Comparison of ENCODE assay signal across 16 cellular contexts in the genomic region with DNA sequence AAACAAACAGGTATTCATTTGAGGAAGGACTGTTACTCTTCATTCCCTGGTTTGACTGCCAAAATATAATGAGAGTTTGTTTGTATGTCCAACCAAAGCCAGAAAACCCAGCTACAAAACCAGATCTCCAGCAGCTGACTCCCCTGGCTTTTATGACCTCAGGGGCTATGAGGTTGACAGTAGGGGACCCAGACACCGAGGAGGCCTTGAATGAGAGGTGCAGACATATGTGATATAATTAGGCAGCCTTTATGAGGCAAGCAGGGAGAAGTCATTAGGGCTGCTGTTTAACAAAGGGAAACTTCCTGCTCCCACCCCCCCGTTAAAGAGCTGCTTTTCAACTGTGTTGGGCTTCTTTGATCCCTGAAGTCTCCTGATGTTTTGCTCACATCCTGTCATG.
DNase-seq lines count a peak whose midpoint lies in the region; ATAC-seq, FAIRE-seq and TF ChIP-seq lines count a peak whose summit lies in the region.
"Had no signal": no experiment of that assay in that cellular context is flagged by ENCODE, and none has a peak within 500 bp of the region (broad histone marks: within the 10 kb centered on the region; RNA-seq: fewer than 3 reads in every experiment).

No MANE protein-coding gene starts in this region.

- no peak overlapping the region for H2AK5ac ChIP-seq in neuronal stem cell (ENCODE audit: low read depth, low read length)

- peak; percentile 32 for FAIRE-seq in bronchial epithelial cell (lab: Jason Lieb, UNC)
- FAIRE-seq: GM12892 had no signal

- H3K36me3 ChIP-seq in BLaER1 (no peaks in the 10 kb centered on the region), bronchial epithelial cell (ENCODE audit: control insufficient read depth, insufficient read depth, low read length) (no peaks in the 10 kb centered on the region), neuronal stem cell (replicated peaks in 1 of 2; ENCODE audit: control insufficient read depth in 2 of 2, insufficient read depth in 2 of 2, low read length in 2 of 2) (no peaks in the 10 kb centered on the region), lower lobe of right lung (no peaks in the 10 kb centered on the region)

- H3K4me1 ChIP-seq in BLaER1 (peaks cover 33% of the 10 kb centered on the region), neuronal stem cell (ENCODE audit: control insufficient read depth in 2 of 2, insufficient read depth in 1 of 2, low read depth in 1 of 2, low read length in 2 of 2) (peaks cover 5 to 6% of the 10 kb centered on the region in 2 donors), lower lobe of right lung (no peaks in the 10 kb centered on the region)

- H3K4me3 ChIP-seq in BLaER1 (no peak overlapping the region), bronchial epithelial cell (ENCODE audit: low read depth, low read length) (no peak overlapping the region), neuronal stem cell (ENCODE audit: low read length in 2 of 2) (no peak overlapping the region), lower lobe of right lung (no peak overlapping the region)
- H3K4me3 ChIP-seq: GM23338 had no signal

- DNase-seq in DMS 273 (lab: John Stamatoyannopoulos, UW; ENCODE audit: unreplicated experiment) (peak; percentile 10), DMS 273 treated with DMSO at 0.1 percent for 48 hours (lab: John Stamatoyannopoulos, UW) (no peak), bronchial epithelial cell (ENCODE audit: low read depth) (no peak), neuronal stem cell (ENCODE audit: low spot score) (no peak), SKM-1 (lab: John Stamatoyannopoulos, UW; ENCODE audit: unreplicated experiment) (no peak), lower lobe of right lung (no peak)
- DNase-seq: C1 segment of cervical spinal cord; CD4-positive, alpha-beta T cell; DND-41; GDM1; H7; IMR-90 had no signal

- H3K27ac ChIP-seq in BLaER1 (peak overlapping the region; percentile 23; the same call in 1 of the 2 replicates), neuronal stem cell (replicated peaks; ENCODE audit: low read length) (no peak overlapping the region), lower lobe of right lung (no peak overlapping the region)
- H3K27ac ChIP-seq: 22Rv1 had no signal

- no peak overlapping the region for H3K18ac ChIP-seq in neuronal stem cell (ENCODE audit: low read length)

- no peak overlapping the region for H3K9ac ChIP-seq in BLaER1
- no peak overlapping the region for H3K9ac ChIP-seq in neuronal stem cell (ENCODE audit: low read depth, low read length, poor library complexity)

- peak overlapping the region; percentile 41 for H2AFZ ChIP-seq in neuronal stem cell (ENCODE audit: low read length)
- H2AFZ ChIP-seq: GM23338 had no signal

- TF ChIP-seq CTCF in bronchial epithelial cell (IDR thresholded peaks at IDR 0.05; ENCODE audit: insufficient read depth, low read length, severe bottlenecking) (no peak), lower lobe of right lung (IDR thresholded peaks at IDR 0.05) (no peak)

- no peak overlapping the region for H2BK12ac ChIP-seq in neuronal stem cell (ENCODE audit: low read length)

- no peak for ATAC-seq in lower lobe of right lung
- ATAC-seq: GM23338 had no signal

- H3K4ac ChIP-seq in neuronal stem cell (ENCODE audit: low read length) = no peak overlapping the region

- H3K23ac ChIP-seq in neuronal stem cell (ENCODE audit: low read depth, low read length, poor library complexity) = no peak overlapping the region

- no peak overlapping the region for H2BK5ac ChIP-seq in neuronal stem cell (ENCODE audit: low read length)

- no peaks in the 10 kb centered on the region for H4K20me1 ChIP-seq in BLaER1

- intact Hi-C loops in lower lobe of right lung (cut with DNase I) = no loop called here

- H3K4me2 ChIP-seq in BLaER1 (peak overlapping the region; percentile 68), neuronal stem cell (ENCODE audit: insufficient read depth, low read length, poor library complexity, severe bottlenecking) (no peak overlapping the region)
- H3K4me2 ChIP-seq: GM23338 had no signal

- no peak overlapping the region for H3K14ac ChIP-seq in neuronal stem cell (ENCODE audit: low read length)

- no peaks in the 10 kb centered on the region for H3K79me1 ChIP-seq in neuronal stem cell (ENCODE audit: low read depth, low read length)

- H3K27me3 ChIP-seq in BLaER1 (no peaks in the 10 kb centered on the region), bronchial epithelial cell (ENCODE audit: control insufficient read depth, insufficient read depth, low read length) (no peaks in the 10 kb centered on the region), neuronal stem cell (ENCODE audit: control insufficient read depth in 3 of 3, insufficient read depth in 3 of 3, low read depth in 1 of 3, low read length in 3 of 3) (no peaks in the 10 kb centered on the region), lower lobe of right lung (ENCODE audit: low read depth) (no peaks in the 10 kb centered on the region)

- no peak overlapping the region for H4K91ac ChIP-seq in neuronal stem cell (ENCODE audit: low read depth, low read length, poor library complexity)

- no peak overlapping the region for H2BK120ac ChIP-seq in neuronal stem cell (ENCODE audit: low read depth, low read length)

- H3K9me3 ChIP-seq in BLaER1 (peaks cover 18% of the 10 kb centered on the region), neuronal stem cell (replicated peaks in 1 of 2; ENCODE audit: control insufficient read depth in 2 of 2, insufficient read depth in 1 of 2, low read depth in 1 of 2, low read length in 2 of 2) (peaks cover 0 to 4% of the 10 kb centered on the region in 2 donors), lower lobe of right lung (no peaks in the 10 kb centered on the region)

- no CpG with 5 or more reads among the region's 2 CpGs for WGBS in neuronal stem cell (ENCODE audit: extremely low coverage in 2 of 2, insufficient read length in 2 of 2, insufficient replicate concordance in 1 of 2), 2 donors

- no peak overlapping the region for H4K8ac ChIP-seq in neuronal stem cell (ENCODE audit: low read depth, low read length)

- no peak overlapping the region for H2BK15ac ChIP-seq in neuronal stem cell (ENCODE audit: low read length)
